9 cellular contexts compared by ENCODE assay signal in genomic region chr4:105707783-105708182, GRCh38. TPM values are rescaled to one million over a fixed set of nuclear protein-coding genes. Genes with fewer than 3 reads are reported as not detected.
DNase-seq lines count a peak whose midpoint lies in the region; ATAC-seq, FAIRE-seq and TF ChIP-seq lines count a peak whose summit lies in the region.
"Had no signal": no experiment of that assay in that cellular context is flagged by ENCODE, and none has a peak within 500 bp of the region (broad histone marks: within the 10 kb centered on the region; RNA-seq: fewer than 3 reads in every experiment).

No MANE protein-coding gene starts in this region.

- no peak overlapping the region for H2BK120ac ChIP-seq in H1 (replicated peaks; ENCODE audit: low read depth, low read length)

- H3K27ac Mint-ChIP-seq in nephron, result peak overlapping the region; percentile 97 to 99 (median 97)

- H3K36me3 Mint-ChIP-seq in nephron (ENCODE audit: low read depth), result peaks cover 15% of the 10 kb centered on the region

- TF ChIP-seq POLR2A in NB4 (IDR thresholded peaks at IDR 0.05; ENCODE audit: extremely low read depth, insufficient read length) (no peak), H1 (IDR thresholded peaks at IDR 0.05; ENCODE audit: control extremely low read depth in 1 of 2, low read depth in 2 of 2, low read length in 2 of 2) (no peak)

- no peak overlapping the region for H3K18ac ChIP-seq in H1 (ENCODE audit: extremely low read depth, low read length)

- H4K5ac ChIP-seq in H1 (ENCODE audit: insufficient read length, low read depth, low read length), result no peak overlapping the region

- no peak overlapping the region for H4K8ac ChIP-seq in H1 (ENCODE audit: extremely low read depth, insufficient read depth, low read length)

- DNase-seq in BJ (ENCODE audit: low read depth) (no peak), NB4 (ENCODE audit: low read depth) (no peak), H1 (ENCODE audit: low read depth in 1 of 2, low spot score in 2 of 2) (no peak), SK-N-DZ (ENCODE audit: low spot score) (no peak), NCI-H524 treated with DMSO at 0.1 percent for 48 hours (lab: John Stamatoyannopoulos, UW) (no peak), LoVo (ENCODE audit: low spot score) (no peak)

- H3K9me3 Mint-ChIP-seq in nephron, result peaks cover 5% of the 10 kb centered on the region

- no peak for FAIRE-seq in H1 (lab: Jason Lieb, UNC)
- FAIRE-seq: RCC 7860 had no signal

- H2BK20ac ChIP-seq in H1 (ENCODE audit: low read length), result no peak overlapping the region

- H3K56ac ChIP-seq in H1 (replicated peaks; ENCODE audit: insufficient read length, low read depth, low read length), result no peak overlapping the region

- 45% methylated on average over 7 of the region's 7 CpGs; no CpG with 5 or more reads in 1 of the 2 experiments for WGBS in H1 (ENCODE audit: extremely low coverage in 1 of 2, insufficient coverage in 1 of 2, insufficient read length in 1 of 2, insufficient replicate concordance in 2 of 2, low coverage in 1 of 2, low lambda C conversion rate in 2 of 2, missing lambda C conversion rate in 1 of 2), 2 experiments

- no peak overlapping the region; the same call in 1 of the 2 replicates for H3K27ac ChIP-seq in H1 (ENCODE audit: low read depth, low read length)

- ATAC-seq in HG03439 (IDR thresholded peaks at IDR 0.05; ENCODE audit: unreplicated experiment), result no peak

- H4K20me1 ChIP-seq in H1 (replicated peaks in 1 of 2; ENCODE audit: control insufficient read depth in 1 of 2, insufficient read depth in 2 of 2, low read length in 2 of 2), result peaks cover 0 to 6% of the 10 kb centered on the region in 2 experiments

- no peaks in the 10 kb centered on the region for H3K9me3 ChIP-seq in H1 (ENCODE audit: insufficient read depth in 2 of 2, low read depth in 1 of 2, low read length in 1 of 2)

- POLR2A ChIA-PET in BJ (lab: Charles Lee), result no interaction called here
- POLR2A ChIA-PET in H1 (lab: Charles Lee; ENCODE audit: partially characterized antibody), result interaction anchor here (0.9 to 1.2 kb wide), 2 partner anchors 9 to 59 kb away, joined by 5 read pairs; no protein-coding TSS in a partner anchor

- H3K4me3 Mint-ChIP-seq in nephron, result peak overlapping the region; percentile 99 to 100 (median 100)

- TF ChIP-seq RAD21 in H1 (IDR thresholded peaks at IDR 0.05 in 1 of 2, conservative IDR thresholded peaks at IDR 0.05 in 1 of 2; ENCODE audit: low read depth in 2 of 2, low read length in 2 of 2), result no peak

- H3K23ac ChIP-seq in H1 (ENCODE audit: insufficient read length), result no peak overlapping the region

- 0 out of 2 replicates have a peak, but pooled peaks cover 3% of the 10 kb centered on the region for H3K79me1 ChIP-seq in H1 (ENCODE audit: low read depth, low read length)

- H3K9ac ChIP-seq in H1 (replicated peaks in 1 of 4; ENCODE audit: extremely low read depth in 1 of 4, low read depth in 3 of 4, low read length in 3 of 4), result peak overlapping the region; percentile 50 to 91 (median 84)

- no peak overlapping the region for H2BK5ac ChIP-seq in H1 (ENCODE audit: low read depth, low read length)

- peak overlapping the region; percentile 70 to 78 for H3K4me2 ChIP-seq in H1 (ENCODE audit: insufficient read depth in 1 of 2, low read depth in 2 of 2, low read length in 2 of 2)

- no peak overlapping the region for H4K91ac ChIP-seq in H1 (replicated peaks; ENCODE audit: insufficient read length, low read length)

- H3K27me3 Mint-ChIP-seq in nephron (ENCODE audit: low read depth), result no peaks in the 10 kb centered on the region

- 0 out of 7 replicates have a peak, but pooled peaks cover 0 to 2% (median under 1%) of the 10 kb centered on the region in 4 experiments for H3K4me1 ChIP-seq in H1 (replicated peaks in 1 of 4; ENCODE audit: control insufficient read depth in 3 of 4, insufficient read depth in 4 of 4, low read length in 3 of 4)

- H3K36me3 ChIP-seq in BJ (ENCODE audit: control insufficient read depth, insufficient read depth, low read length) (no peaks in the 10 kb centered on the region), H1 (ENCODE audit: control insufficient read depth in 2 of 4, insufficient read depth in 4 of 4, low read length in 3 of 4) (no peaks in the 10 kb centered on the region; a peak in 1 of 8 replicates)

- H2AFZ ChIP-seq in H1 (ENCODE audit: low read length), result peak overlapping the region; percentile 85

- no peak overlapping the region for H2BK15ac ChIP-seq in H1 (ENCODE audit: low read length)

- H3K4me3 ChIP-seq in BJ (ENCODE audit: low read depth, low read length) (peak overlapping the region; percentile 91), NB4 (ENCODE audit: low read depth, low read length) (peak overlapping the region; percentile 100), H1 (ENCODE audit: extremely low read depth in 1 of 4, insufficient read depth in 2 of 4, low read depth in 3 of 4, low read length in 4 of 4) (peak overlapping the region; percentile 89 to 93 (median 92))

- no peak overlapping the region for H2AK5ac ChIP-seq in H1 (ENCODE audit: low read depth, low read length)

- CTCF ChIA-PET in BJ (lab: Yijun Ruan, JAX), result no interaction called here
- CTCF ChIA-PET in H1 (lab: Charles Lee; ENCODE audit: partially characterized antibody), result no interaction called here

- no peak overlapping the region for H2BK12ac ChIP-seq in H1 (ENCODE audit: low read depth, low read length)

- no peak for TF ChIP-seq EP300 in H1 (IDR thresholded peaks at IDR 0.05; ENCODE audit: borderline replicate concordance in 1 of 2, low read depth in 2 of 2, low read length in 2 of 2)

- H3K27me3 ChIP-seq in BJ (ENCODE audit: control insufficient read depth, insufficient read depth, low read length), result no peaks in the 10 kb centered on the region
- no peaks in the 10 kb centered on the region for H3K27me3 ChIP-seq in H1 (replicated peaks in 1 of 4; ENCODE audit: control insufficient read depth in 3 of 4, extremely low read depth in 1 of 4, insufficient read depth in 3 of 4, low read length in 3 of 4)

- H3K4ac ChIP-seq in H1 (replicated peaks; ENCODE audit: insufficient read length, low read depth, low read length), result no peak overlapping the region

- peaks cover 0 to 45% of the 10 kb centered on the region in 2 experiments; a peak in 3 of 4 replicates for H3K79me2 ChIP-seq in H1 (ENCODE audit: control insufficient read depth in 1 of 2, insufficient read depth in 2 of 2, low read length in 2 of 2)

- TF ChIP-seq CTCF in BJ (IDR thresholded peaks at IDR 0.05; ENCODE audit: insufficient read depth, low read depth, low read length) (no peak), NB4 (IDR thresholded peaks at IDR 0.05; ENCODE audit: low read depth, low read length) (no peak), H1 (IDR thresholded peaks at IDR 0.05; ENCODE audit: control extremely low read depth in 1 of 3, insufficient read depth in 1 of 3, low read depth in 1 of 3, low read length in 3 of 3) (no peak), nephron (IDR thresholded peaks at IDR 0.05; ENCODE audit: unreplicated experiment in 3 of 3) (no peak)

- H3K14ac ChIP-seq in H1 (ENCODE audit: insufficient read length), result no peak overlapping the region

- peaks cover 26% of the 10 kb centered on the region for H3K4me1 Mint-ChIP-seq in nephron

- peaks cover 2% of the 10 kb centered on the region for H3K23me2 ChIP-seq in H1 (ENCODE audit: low read depth, low read length)

TF ChIP-seq in H1, 55 proteins besides CTCF, POLR2A, EP300 and RAD21:
- TF ChIP-seq RNF2 (IDR thresholded peaks at IDR 0.05; ENCODE audit: borderline replicate concordance, low read depth, low read length, missing control alignments, poor library complexity, severe bottlenecking) (no peak), EZH2 (IDR thresholded peaks at IDR 0.05; ENCODE audit: low read depth, low read length, severe bottlenecking) (no peak), SIN3A (conservative IDR thresholded peaks at IDR 0.05 in 1 of 2, IDR thresholded peaks at IDR 0.05 in 1 of 2; ENCODE audit: low read depth in 1 of 2, low read length in 2 of 2) (no peak)

RNA-seq across cellular contexts. Expression of gene INTS12, which starts 0.7 kb away (rescaled TPM):
- polyA plus RNA-seq in BJ (2011; rRNA removed) (20.0 and 32.6 TPM in 2 replicates), H1 (2011; rRNA removed) (8.3 and 12.3 TPM in 2 replicates)
- 12.1 and 13.6 TPM in 2 replicates for polyA minus RNA-seq in BJ (2011; rRNA and poly(A)+ RNA removed)
- total RNA-seq in H1 (2021; fragmentation: NEBNext Ultra II Directional; extraction: Animal tissue kit (Norgen Biotek cat#: 25700)), result 13.8 and 14.1 TPM in 2 replicates
- polyA plus RNA-seq in H1 (2011; cell fraction: cytosol; rRNA removed), result 14.5 TPM
- polyA plus RNA-seq in H1 (2011; cell fraction: nucleus; rRNA removed), result 9.3 TPM
- 11.1 to 15.4 TPM (median 11.9 TPM) in 4 replicates for polyA plus RNA-seq in H1 (2012, experiment 1 of 2)
- polyA plus RNA-seq in H1 (2012, experiment 2 of 2), result 1.4 TPM
- 16.1 TPM for polyA plus RNA-seq in H1 (2013, experiment 1 of 2)
- polyA plus RNA-seq in H1 (2013, experiment 2 of 2), result 14.7 TPM
- 16.4 and 20.5 TPM in 2 replicates for polyA minus RNA-seq in H1 (2011; rRNA and poly(A)+ RNA removed)
- polyA minus RNA-seq in H1 (2011; cell fraction: cytosol; rRNA and poly(A)+ RNA removed), result 5.7 TPM
- 32.5 TPM for polyA minus RNA-seq in H1 (2011; cell fraction: nucleus; rRNA and poly(A)+ RNA removed)
- polyA plus RNA-seq in SK-N-DZ (2014; cell fraction: cytosol; rRNA removed), result 13.8 and 23.4 TPM in 2 replicates
- polyA plus RNA-seq in SK-N-DZ (2014; cell fraction: nucleus; rRNA removed), result 30.6 and 32.0 TPM in 2 replicates

RNA-seq across cellular contexts. Expression of gene GSTCD, which starts 0.8 kb away (rescaled TPM):
- polyA plus RNA-seq in BJ (2011; rRNA removed) (4.6 and 8.3 TPM in 2 replicates), H1 (2011; rRNA removed) (7.2 and 8.5 TPM in 2 replicates)
- polyA minus RNA-seq in BJ (2011; rRNA and poly(A)+ RNA removed), result 4.8 and 5.8 TPM in 2 replicates
- total RNA-seq in H1 (2021; fragmentation: NEBNext Ultra II Directional; extraction: Animal tissue kit (Norgen Biotek cat#: 25700)), result 22.0 and 24.6 TPM in 2 replicates
- 13.5 TPM for polyA plus RNA-seq in H1 (2011; cell fraction: cytosol; rRNA removed)
- 9.8 TPM for polyA plus RNA-seq in H1 (2011; cell fraction: nucleus; rRNA removed)
- 9.1 to 19.2 TPM (median 12.6 TPM) in 4 replicates for polyA plus RNA-seq in H1 (2012, experiment 1 of 2)
- polyA plus RNA-seq in H1 (2012, experiment 2 of 2), result 1.7 TPM
- polyA plus RNA-seq in H1 (2013, experiment 1 of 2), result 13.2 TPM
- 12.5 TPM for polyA plus RNA-seq in H1 (2013, experiment 2 of 2)
- polyA minus RNA-seq in H1 (2011; rRNA and poly(A)+ RNA removed), result 28.5 and 37.2 TPM in 2 replicates
- polyA minus RNA-seq in H1 (2011; cell fraction: cytosol; rRNA and poly(A)+ RNA removed), result 18.2 TPM
- 58.3 TPM for polyA minus RNA-seq in H1 (2011; cell fraction: nucleus; rRNA and poly(A)+ RNA removed)
- polyA plus RNA-seq in SK-N-DZ (2014; cell fraction: cytosol; rRNA removed), result 14.9 and 18.4 TPM in 2 replicates
- 10.2 and 27.1 TPM in 2 replicates for polyA plus RNA-seq in SK-N-DZ (2014; cell fraction: nucleus; rRNA removed)
